Comparison of ENCODE assay signal across 8 cellular contexts in the genomic region with DNA sequence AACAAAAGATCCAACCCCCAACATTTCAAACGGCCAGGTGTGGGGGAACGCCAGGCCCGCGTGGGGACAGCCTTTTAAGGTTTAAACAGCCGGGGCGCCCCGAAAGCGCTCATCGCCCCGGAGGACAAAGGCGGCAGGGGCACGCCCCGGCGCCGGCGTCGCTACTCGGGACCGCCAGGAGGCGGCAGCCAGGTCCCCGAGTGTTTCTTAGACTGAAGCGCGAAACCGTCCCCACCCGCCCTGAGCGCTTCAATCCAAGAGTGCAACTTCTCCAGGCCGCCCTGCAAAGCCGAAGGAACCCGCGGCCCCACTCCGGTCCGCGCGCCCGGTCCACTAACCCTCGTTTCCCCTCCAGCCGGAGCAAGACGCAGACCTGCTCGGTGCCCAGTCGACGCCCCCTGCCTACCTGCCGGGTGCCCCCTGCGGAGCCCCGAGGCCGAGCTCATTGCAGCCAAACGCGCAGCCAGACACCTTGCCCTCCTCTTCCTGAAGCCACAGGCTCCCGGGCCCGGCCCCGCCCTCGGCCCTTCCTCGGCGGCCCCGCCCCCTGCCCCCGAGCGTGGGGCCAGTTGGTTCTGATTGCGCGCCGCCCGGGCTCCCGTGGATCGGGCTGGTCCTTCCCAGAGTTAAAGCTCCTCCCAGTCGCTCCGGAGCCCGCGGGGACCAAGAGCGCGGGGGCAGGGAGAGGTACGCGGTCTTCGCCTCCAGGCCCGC. TPM values are rescaled to one million over a fixed set of nuclear protein-coding genes. Genes with fewer than 3 reads are reported as not detected.
DNase-seq lines count a peak whose midpoint lies in the region; ATAC-seq and TF ChIP-seq lines count a peak whose summit lies in the region.

A gene (minus strand): TSS at position 496 of the 714 bp plus-strand sequence. CDS start 50 bp downstream, at position 446.

- peak; percentile 79 for DNase-seq in DMS 273 (lab: John Stamatoyannopoulos, UW; ENCODE audit: unreplicated experiment)
- peak in 74 of 76 experiments; percentile 1 to 87 (median 66) for DNase-seq in HUDEP-2 (lab: John Stamatoyannopoulos, UW; ENCODE audit: unreplicated experiment in 76 of 76)
- DNase-seq in OCI-LY7 (ENCODE audit: low spot score): peak; percentile 80
- peak; percentile 70 for DNase-seq in activated T-cell treated with anti-CD3 and anti-CD28 coated beads for 48 hours (ENCODE audit: low read depth)
- DNase-seq in epithelial cell of prostate (ENCODE audit: low read depth, low spot score): no peak
- DNase-seq in mucosa of descending colon: peak; percentile 91 to 95 (median 92)
- peak; percentile 21 to 49 for DNase-seq in stimulated activated CD8-positive, alpha-beta memory T cell treated with anti-CD3 and anti-CD28 coated beads, Interleukin-4, amount 100 ng/mL, for 4 hours (ENCODE audit: low read depth in 2 of 2, low spot score in 1 of 2)

- CTCF ChIA-PET in OCI-LY7 (lab: Charles Lee; ENCODE audit: unreplicated experiment): no interaction called here

- peak within 1 kb of the TSS; percentile 86 for H2AFZ ChIP-seq in OCI-LY7 (ENCODE audit: low read length)

- no TSS peak for BruUV-seq in OCI-LY7 (replicated peaks; lab: Mats Ljungman, UMichigan)

- TF ChIP-seq CTCF in OCI-LY7 (conservative IDR thresholded peaks at IDR 0.05; ENCODE audit: low read length): peak; percentile 75
- peak; percentile 71 for TF ChIP-seq CTCF in mucosa of descending colon (IDR thresholded peaks at IDR 0.05)

- peak; percentile 78 for ATAC-seq in GM21381 (IDR thresholded peaks at IDR 0.05; ENCODE audit: unreplicated experiment)
- peak; percentile 89 for ATAC-seq in mucosa of descending colon

- H3K4me3 ChIP-seq in OCI-LY7 (ENCODE audit: low read depth, low read length, poor library complexity, severe bottlenecking) (peak within 1 kb of the TSS; percentile 75), mucosa of descending colon (peak within 1 kb of the TSS; percentile 48)

- H3K36me3 ChIP-seq in OCI-LY7 (ENCODE audit: insufficient read depth, low read length) (peaks cover under 1% of the 10 kb centered on the region; the same call in 1 of the 2 replicates), mucosa of descending colon (ENCODE audit: low read depth) (no peaks in the 10 kb centered on the region)

- no peak within 1 kb of the TSS for H3K27ac ChIP-seq in OCI-LY7 (ENCODE audit: low read depth, low read length, poor library complexity, severe bottlenecking)
- peak within 1 kb of the TSS; percentile 64 for H3K27ac ChIP-seq in epithelial cell of prostate

- POLR2A ChIA-PET in OCI-LY7 (lab: Charles Lee): interaction anchor here (0.7 to 1.5 kb wide), 5 partner anchors 10 to 1600 kb away, joined by 3 to 5 read pairs (median 4); no protein-coding TSS in a partner anchor

- H3K4me1 ChIP-seq in OCI-LY7 (ENCODE audit: insufficient read depth, low read length, poor library complexity, severe bottlenecking) (peaks cover 18% of the 10 kb centered on the region), mucosa of descending colon (ENCODE audit: low read depth) (peaks cover 49% of the 10 kb centered on the region)

- H4K20me1 ChIP-seq in OCI-LY7 (ENCODE audit: insufficient read depth, low read length): no peaks in the 10 kb centered on the region

- H3K9me3 ChIP-seq in OCI-LY7 (ENCODE audit: low read length) (no peaks in the 10 kb centered on the region), mucosa of descending colon (no peaks in the 10 kb centered on the region)

- H3K9me2 ChIP-seq in OCI-LY7 (ENCODE audit: insufficient read depth, low read length): no peaks in the 10 kb centered on the region

- peak within 1 kb of the TSS; percentile 75 for H3K4me2 ChIP-seq in OCI-LY7 (ENCODE audit: low read length)

- H3K79me2 ChIP-seq in OCI-LY7 (ENCODE audit: insufficient read depth, low read depth, low read length): no peaks in the 10 kb centered on the region

- intact Hi-C loops in OCI-LY7 (cut with micrococcal nuclease; ENCODE audit: unreplicated experiment): loop anchor here (1.0 to 10.0 kb wide), 7 partner anchors 26 to 492 kb away; a partner anchor contains a TSS
- intact Hi-C loops in mucosa of descending colon (cut with DNase I, micrococcal nuclease): no loop called here

RNA-seq across cellular contexts. Expression of the gene that starts here (rescaled TPM):
- total RNA-seq in OCI-LY7 (2014; rRNA removed; shearing (Covaris generic)): 8.1 and 10.1 TPM in 2 replicates
- total RNA-seq in OCI-LY7 (2022): 9.1 and 9.2 TPM in 2 replicates
- 10 to 100 TPM; 40.1 to 81.5 (median 78.7) TPM for total RNA-seq in mucosa of descending colon
